Comparison of ENCODE assay signal across 8 cellular contexts in the genomic region with DNA sequence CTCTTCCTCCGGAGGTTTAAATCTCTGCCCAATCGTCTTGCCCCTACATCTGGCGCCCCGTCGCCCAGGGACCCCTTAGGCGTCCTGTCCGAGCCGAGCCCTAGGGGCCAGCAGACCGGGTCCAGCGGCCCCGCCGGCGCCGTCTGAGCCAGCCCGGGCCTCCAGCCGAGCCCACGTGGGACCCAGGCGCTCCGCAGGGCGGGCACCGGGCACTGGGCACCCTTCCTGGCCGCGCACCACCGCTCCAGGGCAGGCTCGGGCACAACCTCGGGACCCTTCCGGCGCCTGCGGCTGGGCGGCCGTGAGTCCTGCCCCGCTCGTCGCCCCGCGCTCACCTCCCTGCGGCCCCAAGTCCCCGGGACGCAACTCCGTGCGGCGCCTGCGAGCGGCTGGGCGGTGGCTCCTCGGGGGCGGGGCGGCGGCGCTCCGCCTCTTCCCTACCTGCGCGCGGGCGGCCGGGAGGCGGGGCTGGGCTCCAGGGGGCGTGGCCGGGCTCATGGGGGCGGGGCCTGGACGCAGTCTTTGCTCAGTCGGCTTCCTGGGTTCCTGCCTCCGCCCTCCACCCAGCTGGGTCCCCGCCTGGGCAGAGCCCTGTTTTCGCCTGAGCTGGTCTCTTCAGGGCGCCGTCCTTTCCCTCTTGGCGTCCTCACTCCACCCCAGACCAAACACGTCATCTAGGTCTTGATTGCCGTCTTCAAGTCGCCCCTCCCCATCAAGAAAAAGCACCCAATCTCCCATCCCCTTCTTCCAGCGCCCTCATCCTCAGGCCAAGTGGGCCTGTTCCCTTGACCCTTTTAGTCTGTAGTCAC. TPM values are rescaled to one million over a fixed set of nuclear protein-coding genes. Genes with fewer than 3 reads are reported as not detected.
DNase-seq lines count a peak whose midpoint lies in the region; ATAC-seq and TF ChIP-seq lines count a peak whose summit lies in the region.

A gene (minus strand): TSS at position 406 of the 809 bp plus-strand sequence. CDS start 19,899 bp downstream, outside the sequence.

- no peaks in the 10 kb centered on the region for H3K27me3 Mint-ChIP-seq in natural killer cell (ENCODE audit: low read depth in 2 of 2)

- peak within 1 kb of the TSS; percentile 97 for H3K4me3 Mint-ChIP-seq in natural killer cell

- intact Hi-C loops in natural killer cell (cut with micrococcal nuclease), result loop anchor here (1.0 kb wide), 2 partner anchors 8 to 35 kb away; no protein-coding TSS in a partner anchor

- peak; percentile 53 for ATAC-seq in GM21529 (IDR thresholded peaks at IDR 0.05; ENCODE audit: unreplicated experiment)
- peak; percentile 92 to 99 (median 93) for ATAC-seq in natural killer cell

- TF ChIP-seq CTCF in natural killer cell (IDR thresholded peaks at IDR 0.05), result no peak

- H3K4me1 Mint-ChIP-seq in natural killer cell, result peaks cover 47 to 61% of the 10 kb centered on the region in 2 donors

- DNase-seq in DMS 273 (lab: John Stamatoyannopoulos, UW; ENCODE audit: unreplicated experiment) (peak; percentile 89), KBM-7 (peak; percentile 76), RKO (ENCODE audit: low spot score) (peak; percentile 78), fibroblast of gingiva (ENCODE audit: low read depth) (peak; percentile 48), natural killer cell (peak; percentile 98)
- DNase-seq in activated T-helper 1 cell treated with anti-CD3 and anti-CD28 coated beads, Interleukin-2, amount 50 U/mL, for 16 hours (ENCODE audit: low read depth in 1 of 2, low spot score in 1 of 2), result peak; percentile 94 to 97
- DNase-seq in stimulated activated naive CD4-positive, alpha-beta T cell (lab: John Stamatoyannopoulos, UW), result peak; percentile 89 to 97 (median 93)

- no peaks in the 10 kb centered on the region for H3K36me3 Mint-ChIP-seq in natural killer cell

- in situ Hi-C loops in KBM-7 (cut with MboI; ENCODE audit: low pct_unique_long_range_greater_than_20kb, low sequenced_read_pairs), result no loop called here

- H3K27ac Mint-ChIP-seq in natural killer cell, result peak within 1 kb of the TSS; percentile 96 to 97

- H3K9me3 Mint-ChIP-seq in natural killer cell, result no peaks in the 10 kb centered on the region

RNA-seq across cellular contexts. Expression of the gene that starts here (rescaled TPM):
- total RNA-seq in natural killer cell, result 100 to 1,000 TPM; 194 to 233 (median 202) TPM

Comparison
In these comparisons a context has a peak if more than half of its experiments do, and no peak if none do; other contexts are left out.
1. Peak in every context shown above with its lines: DNase-seq and ATAC-seq.
2. DNase-seq: peak in every context shown above with its lines; median percentile 98 in natural killer cell; 96 in activated T-helper 1 cell treated with anti-CD3 and anti-CD28 coated beads, Interleukin-2, amount 50 U/mL, for 16 hours; 93 in stimulated activated naive CD4-positive, alpha-beta T cell; 89 in DMS 273; 78 in RKO; 76 in KBM-7; 48 in fibroblast of gingiva.